1 cellular context compared by ENCODE assay signal in the genomic region with DNA sequence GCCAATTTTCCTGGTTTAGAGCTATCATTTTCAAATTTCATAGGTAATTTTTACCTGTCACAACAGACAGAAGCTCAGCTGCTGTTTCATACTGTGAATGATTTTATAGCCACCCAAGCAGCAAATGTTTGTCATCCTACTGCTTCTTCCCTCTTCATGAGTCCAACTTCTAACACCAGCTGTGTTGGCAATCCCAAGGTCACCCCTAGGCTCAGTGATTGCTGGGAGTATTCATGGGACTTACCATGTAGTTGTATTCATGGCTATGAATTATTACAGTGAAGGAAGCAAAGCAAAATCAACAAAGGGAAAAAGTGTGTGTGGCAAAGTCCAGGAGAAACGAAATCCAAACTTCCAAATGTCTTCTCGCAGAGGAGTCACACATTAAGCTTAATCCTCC.
TF ChIP-seq lines count a peak whose summit lies in the region.

No MANE protein-coding gene starts in this region.

TF ChIP-seq in IMR-90, 13 proteins besides CTCF, POLR2A, EP300 and RAD21:
- TF ChIP-seq, protein P1, sequence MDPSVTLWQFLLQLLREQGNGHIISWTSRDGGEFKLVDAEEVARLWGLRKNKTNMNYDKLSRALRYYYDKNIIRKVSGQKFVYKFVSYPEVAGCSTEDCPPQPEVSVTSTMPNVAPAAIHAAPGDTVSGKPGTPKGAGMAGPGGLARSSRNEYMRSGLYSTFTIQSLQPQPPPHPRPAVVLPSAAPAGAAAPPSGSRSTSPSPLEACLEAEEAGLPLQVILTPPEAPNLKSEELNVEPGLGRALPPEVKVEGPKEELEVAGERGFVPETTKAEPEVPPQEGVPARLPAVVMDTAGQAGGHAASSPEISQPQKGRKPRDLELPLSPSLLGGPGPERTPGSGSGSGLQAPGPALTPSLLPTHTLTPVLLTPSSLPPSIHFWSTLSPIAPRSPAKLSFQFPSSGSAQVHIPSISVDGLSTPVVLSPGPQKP (IDR thresholded peaks at IDR 0.05; ENCODE audit: borderline replicate concordance, low read depth, low read length), result no peak
- no peak for TF ChIP-seq FOS (IDR thresholded peaks at IDR 0.05; ENCODE audit: low read depth, low read length)
- TF ChIP-seq RFX5 (IDR thresholded peaks at IDR 0.05; ENCODE audit: low read depth, low read length), result no peak
- no peak for TF ChIP-seq BHLHE40 (IDR thresholded peaks at IDR 0.05; ENCODE audit: low read depth, low read length)
- no peak for TF ChIP-seq MAFK (IDR thresholded peaks at IDR 0.05; ENCODE audit: low read depth, low read length)
- TF ChIP-seq CHD1 (IDR thresholded peaks at IDR 0.05; ENCODE audit: low read depth, low read length), result no peak
- TF ChIP-seq SMC3 (IDR thresholded peaks at IDR 0.05; ENCODE audit: low read depth, low read length), result no peak
- no peak for TF ChIP-seq NFE2L2 (IDR thresholded peaks at IDR 0.05; ENCODE audit: low read depth, low read length)
TF ChIP-seq in IMR-90: peak in this region for 0.
